Comparison of ENCODE assay signal across 25 cellular contexts in genomic region chr6:78484181-78485064, GRCh38.
"Had no signal": no experiment of that assay in that cellular context is flagged by ENCODE, and none has a peak within 500 bp of the region (broad histone marks: within the 10 kb centered on the region; RNA-seq: fewer than 3 reads in every experiment).

No MANE protein-coding gene starts in this region.

- H3K27me3 Mint-ChIP-seq: activated CD4-positive, alpha-beta memory T cell treated with anti-CD3 and anti-CD28 coated beads, Interleukin-2, amount 10 ng/mL, durations not matched to agents 7 days and 5 days; activated naive CD4-positive, alpha-beta T cell treated with anti-CD3 and anti-CD28 coated beads, Interleukin-2, amount 10 ng/mL, durations not matched to agents 7 days and 5 days; activated naive CD8-positive, alpha-beta T cell treated with anti-CD3 and anti-CD28 coated beads for 36 hours; T-cell had no signal

- H3K27me3 ChIP-seq: brain microvascular endothelial cell, cardiac muscle cell had no signal

- H3K4me3 Mint-ChIP-seq: activated CD4-positive, alpha-beta memory T cell treated with anti-CD3 and anti-CD28 coated beads, Interleukin-2, amount 10 ng/mL, durations not matched to agents 7 days and 5 days; activated naive CD4-positive, alpha-beta T cell treated with anti-CD3 and anti-CD28 coated beads, Interleukin-2, amount 10 ng/mL, durations not matched to agents 7 days and 5 days; activated naive CD8-positive, alpha-beta T cell treated with anti-CD3 and anti-CD28 coated beads for 36 hours; activated T-cell treated with anti-CD3 and anti-CD28 coated beads, Interleukin-2, amount 50 U/mL, for 72 hours; T-cell had no signal

- H3K27ac Mint-ChIP-seq: activated CD4-positive, alpha-beta memory T cell treated with anti-CD3 and anti-CD28 coated beads, Interleukin-2, amount 10 ng/mL, durations not matched to agents 7 days and 5 days; activated naive CD4-positive, alpha-beta T cell treated with anti-CD3 and anti-CD28 coated beads, Interleukin-2, amount 10 ng/mL, durations not matched to agents 7 days and 5 days; activated naive CD8-positive, alpha-beta T cell treated with anti-CD3 and anti-CD28 coated beads for 36 hours; activated T-cell treated with anti-CD3 and anti-CD28 coated beads, Interleukin-2, amount 50 U/mL, for 72 hours; activated T-helper 2 cell treated with anti-CD3 and anti-CD28 coated beads, Interferon-gamma antibody, Interleukin-2, Interleukin-4, amounts not matched to agents 10 μg/mL and 5 μg/mL and 100 μg/mL, durations not matched to agents 14 hours and 24 hours and 36 hours; T-cell had no signal

- DNase-seq: activated CD4-positive, alpha-beta memory T cell treated with anti-CD3 and anti-CD28 coated beads, Interleukin-2, amount 10 ng/mL, durations not matched to agents 7 days and 5 days; activated CD4-positive, alpha-beta T cell treated with anti-CD3 and anti-CD28 coated beads, Interleukin-2, amount 50 U/mL, for 1 hour; activated CD4-positive, CD25-positive, alpha-beta regulatory T cell; activated gamma-delta T cell treated with Interleukin-2 at 50 U/mL for 16 hours; activated naive CD4-positive, alpha-beta T cell treated with anti-CD3 and anti-CD28 coated beads, Interleukin-2, amount 10 ng/mL, durations not matched to agents 7 days and 5 days; activated naive CD8-positive, alpha-beta T cell treated with anti-CD3 and anti-CD28 coated beads for 36 hours; activated T-cell treated with anti-CD3 and anti-CD28 coated beads for 4 hours; activated T-cell treated with anti-CD3 and anti-CD28 coated beads, Interleukin-2, amount 50 U/mL, for 72 hours; KG1; NCI-H1092 treated with DMSO at 0.1 percent for 48 hours; NCI-H1417 treated with DMSO at 0.1 percent for 48 hours; NCI-H1694; NCI-H2029 treated with DMSO at 0.1 percent for 48 hours; NCI-H446; NK-92 treated with Interleukin-12 subunit alpha and Interleukin-12 subunit beta, amount 100 ng/mL, for 24 hours; OCI-M1; RPMI8226; T-cell; T-helper 2 cell; T1000 had no signal

- ATAC-seq: activated T-cell treated with anti-CD3 and anti-CD28 coated beads, Interleukin-2, amount 50 U/mL, for 72 hours; Panc1; Right ventricle myocardium inferior; T-cell had no signal

- H3K36me3 ChIP-seq: brain microvascular endothelial cell, cardiac muscle cell had no signal

- H3K4me3 ChIP-seq: cardiac muscle cell had no signal

- H3K36me3 Mint-ChIP-seq: activated naive CD4-positive, alpha-beta T cell treated with anti-CD3 and anti-CD28 coated beads, Interleukin-2, amount 10 ng/mL, durations not matched to agents 7 days and 5 days; activated naive CD8-positive, alpha-beta T cell treated with anti-CD3 and anti-CD28 coated beads for 36 hours; T-cell had no signal

- H3K9me3 Mint-ChIP-seq: activated CD4-positive, alpha-beta memory T cell treated with anti-CD3 and anti-CD28 coated beads, Interleukin-2, amount 10 ng/mL, durations not matched to agents 7 days and 5 days; activated naive CD4-positive, alpha-beta T cell treated with anti-CD3 and anti-CD28 coated beads, Interleukin-2, amount 10 ng/mL, durations not matched to agents 7 days and 5 days; activated naive CD8-positive, alpha-beta T cell treated with anti-CD3 and anti-CD28 coated beads for 36 hours; activated T-cell treated with anti-CD3 and anti-CD28 coated beads, Interleukin-2, amount 50 U/mL, for 72 hours; activated T-helper 2 cell treated with anti-CD3 and anti-CD28 coated beads, Interferon-gamma antibody, Interleukin-2, Interleukin-4, amounts not matched to agents 10 μg/mL and 5 μg/mL and 100 μg/mL, durations not matched to agents 14 hours and 24 hours and 36 hours had no signal

- H3K4me1 Mint-ChIP-seq: activated CD4-positive, alpha-beta memory T cell treated with anti-CD3 and anti-CD28 coated beads, Interleukin-2, amount 10 ng/mL, durations not matched to agents 7 days and 5 days; activated naive CD4-positive, alpha-beta T cell treated with anti-CD3 and anti-CD28 coated beads, Interleukin-2, amount 10 ng/mL, durations not matched to agents 7 days and 5 days; activated naive CD8-positive, alpha-beta T cell treated with anti-CD3 and anti-CD28 coated beads for 36 hours; T-cell had no signal

- H3K27ac ChIP-seq: brain microvascular endothelial cell, cardiac muscle cell had no signal
